Comparison of ENCODE assay signal across 10 cellular contexts in genomic region chr14:69616408-69616773, GRCh38. TPM values are rescaled to one million over a fixed set of nuclear protein-coding genes. Genes with fewer than 3 reads are reported as not detected.
DNase-seq lines count a peak whose midpoint lies in the region; FAIRE-seq and TF ChIP-seq lines count a peak whose summit lies in the region.
"Had no signal": no experiment of that assay in that cellular context is flagged by ENCODE, and none has a peak within 500 bp of the region (broad histone marks: within the 10 kb centered on the region; RNA-seq: fewer than 3 reads in every experiment).

No MANE protein-coding gene starts in this region.

- H3K36me3 ChIP-seq in smooth muscle cell (ENCODE audit: low read depth) (no peaks in the 10 kb centered on the region), ovary (no peaks in the 10 kb centered on the region)

- intact Hi-C loops in activated CD4-positive, alpha-beta memory T cell treated with anti-CD3 and anti-CD28 coated beads for 36 hours (cut with micrococcal nuclease): loop anchor here (10.0 kb wide), 3 partner anchors 822 to 1268 kb away; partner anchors contain the start of genes TTC9 and ZFP36L1
- intact Hi-C loops in ovary (cut with DNase I): loop anchor here in 1 of 4 donors (10.0 kb wide), 1 partner anchor 98 kb away; no protein-coding TSS in a partner anchor

- no peak for DNase-seq in activated CD4-positive, alpha-beta memory T cell treated with anti-CD3 and anti-CD28 coated beads for 36 hours
- no peak for DNase-seq in fibroblast of the aortic adventitia (ENCODE audit: low read depth)
- no peak for DNase-seq in smooth muscle cell (lab: John Stamatoyannopoulos, UW; ENCODE audit: unreplicated experiment)
- no peak for DNase-seq in DMS 273 (lab: John Stamatoyannopoulos, UW; ENCODE audit: unreplicated experiment)
- no peak for DNase-seq in ovary
- DNase-seq in NCI-H1694 (lab: John Stamatoyannopoulos, UW): no peak
- DNase-seq in GM12892 (ENCODE audit: insufficient read length): no peak
- DNase-seq: activated CD4-positive, CD25-positive, alpha-beta regulatory T cell treated with anti-CD3 and anti-CD28 coated beads, Interleukin-2, amount 50 U/mL, for 72 hours; NCI-H146 had no signal

- H2AFZ ChIP-seq in smooth muscle cell (ENCODE audit: low read depth): no peak overlapping the region

- POLR2A ChIA-PET in activated CD4-positive, alpha-beta memory T cell treated with anti-CD3 and anti-CD28 coated beads for 36 hours (lab: Charles Lee): interaction anchor here (0.9 to 5.1 kb wide), 4 partner anchors 9 to 100 kb away, joined by 4 to 25 read pairs (median 6); no protein-coding TSS in a partner anchor

- 33% methylated on average over 1 of the region's 1 CpG for WGBS in smooth muscle cell (ENCODE audit: low lambda C conversion rate)
- WGBS in ovary, 3 donors: 23 to 55% (median 31%) methylated on average over 1 of the region's 1 CpG

- peak overlapping the region; percentile 97 for H3K4me3 Mint-ChIP-seq in activated CD4-positive, alpha-beta memory T cell treated with anti-CD3 and anti-CD28 coated beads for 36 hours

- H3K79me2 ChIP-seq in smooth muscle cell (ENCODE audit: low read depth): peaks cover 90% of the 10 kb centered on the region

- H3K9me3 Mint-ChIP-seq in activated CD4-positive, alpha-beta memory T cell treated with anti-CD3 and anti-CD28 coated beads for 36 hours: no peaks in the 10 kb centered on the region

- CTCF ChIA-PET in activated CD4-positive, alpha-beta memory T cell treated with anti-CD3 and anti-CD28 coated beads for 36 hours (lab: Charles Lee): interaction anchor here (1.2 to 1.7 kb wide), 5 partner anchors 9 to 89 kb away, joined by 3 to 5 read pairs (median 4); no protein-coding TSS in a partner anchor

- H3K9me3 ChIP-seq in smooth muscle cell (replicated peaks; ENCODE audit: low read depth) (no peaks in the 10 kb centered on the region), ovary (no peaks in the 10 kb centered on the region)

- H3K27me3 ChIP-seq in smooth muscle cell (ENCODE audit: low read depth) (no peaks in the 10 kb centered on the region), ovary (no peaks in the 10 kb centered on the region)

- peaks cover 94% of the 10 kb centered on the region for H4K20me1 ChIP-seq in smooth muscle cell (ENCODE audit: low read depth)

- H3K4me2 ChIP-seq in smooth muscle cell: peak overlapping the region; percentile 100

- no peak for TF ChIP-seq POLR2A in ovary (IDR thresholded peaks at IDR 0.05)
- no peak for TF ChIP-seq POLR2A in GM12892 (IDR thresholded peaks at IDR 0.05; ENCODE audit: low read depth, low read length)

- TF ChIP-seq EP300 in ovary (IDR thresholded peaks at IDR 0.05): no peak

- peaks cover 50% of the 10 kb centered on the region for H3K36me3 Mint-ChIP-seq in activated CD4-positive, alpha-beta memory T cell treated with anti-CD3 and anti-CD28 coated beads for 36 hours

- H3K27ac ChIP-seq in smooth muscle cell (ENCODE audit: low read depth) (peak overlapping the region; percentile 84), ovary (peak overlapping the region in 1 of 2 donors; percentile 52)

- H3K4me3 ChIP-seq in GM12875 (ENCODE audit: low read depth, low read length) (peak overlapping the region; percentile 11), fibroblast of the aortic adventitia (ENCODE audit: low read depth, low read length) (peak overlapping the region; percentile 45), smooth muscle cell (peak overlapping the region; percentile 36), ovary (no peak overlapping the region)

- TF ChIP-seq CTCF in GM12875 (IDR thresholded peaks at IDR 0.05; ENCODE audit: borderline replicate concordance, insufficient read depth, low read depth, low read length) (no peak), fibroblast of the aortic adventitia (IDR thresholded peaks at IDR 0.05; ENCODE audit: insufficient read depth, low read length) (no peak), smooth muscle cell (IDR thresholded peaks at IDR 0.05; ENCODE audit: borderline replicate concordance, insufficient read depth, poor library complexity, severe bottlenecking) (no peak), ovary (IDR thresholded peaks at IDR 0.05) (no peak)

- peak overlapping the region; percentile 46 for H3K9ac ChIP-seq in smooth muscle cell (ENCODE audit: low read depth)

- peaks cover 77% of the 10 kb centered on the region for H3K4me1 Mint-ChIP-seq in activated CD4-positive, alpha-beta memory T cell treated with anti-CD3 and anti-CD28 coated beads for 36 hours (ENCODE audit: low read depth)

- no peak for FAIRE-seq in GM12892 (lab: Jason Lieb, UNC)

- peak overlapping the region; percentile 98 for H3K27ac Mint-ChIP-seq in activated CD4-positive, alpha-beta memory T cell treated with anti-CD3 and anti-CD28 coated beads for 36 hours

- H3K27me3 Mint-ChIP-seq in activated CD4-positive, alpha-beta memory T cell treated with anti-CD3 and anti-CD28 coated beads for 36 hours: no peaks in the 10 kb centered on the region

- H3K4me1 ChIP-seq in smooth muscle cell (ENCODE audit: low read depth) (peaks cover 63% of the 10 kb centered on the region), ovary (ENCODE audit: insufficient read depth) (peaks cover 26% of the 10 kb centered on the region)

- peaks cover 31% of the 10 kb centered on the region for H3F3A ChIP-seq in smooth muscle cell (ENCODE audit: low read depth)

RNA-seq across cellular contexts. Expression of gene SUSD6, which starts 5.0 kb away (rescaled TPM):
- total RNA-seq in activated CD4-positive, alpha-beta memory T cell treated with anti-CD3 and anti-CD28 coated beads for 36 hours: 10 to 100 TPM; 69.9 to 72.2 TPM
- total RNA-seq in fibroblast of the aortic adventitia (ENCODE audit: low replicate concordance) (8.0 and 14.3 TPM in 2 replicates), smooth muscle cell (20.3 and 25.9 TPM in 2 replicates), ovary (10 to 100 TPM; 18.0 to 35.3 (median 29.9) TPM)
- polyA plus RNA-seq in smooth muscle cell (14.4 and 15.8 TPM in 2 replicates), ovary (10 to 100 TPM; 12.6 to 20.3 TPM)
- 19.0 TPM for polyA plus RNA-seq in GM12892 (2012; ENCODE audit: missing spikeins)

RNA-seq across cellular contexts. Expression of gene CCDC177, which starts 41.7 kb away (rescaled TPM):
- not detected for total RNA-seq in activated CD4-positive, alpha-beta memory T cell treated with anti-CD3 and anti-CD28 coated beads for 36 hours
- not detected in 2 replicates for total RNA-seq in fibroblast of the aortic adventitia (ENCODE audit: low replicate concordance)
- total RNA-seq in smooth muscle cell: not detected in 2 replicates
- not detected in 2 replicates for polyA plus RNA-seq in smooth muscle cell
- not detected for total RNA-seq in ovary
- under 1 TPM in 1 of 2 donors, not detected in 1; 0.04 TPM for polyA plus RNA-seq in ovary
- polyA plus RNA-seq in GM12892 (2012; ENCODE audit: missing spikeins): not detected
